24 cellular contexts compared by ENCODE assay signal in genomic region chr2:168064011-168064998, GRCh38.
DNase-seq lines count a peak whose midpoint lies in the region; ATAC-seq and TF ChIP-seq lines count a peak whose summit lies in the region.
"Had no signal": no experiment of that assay in that cellular context is flagged by ENCODE, and none has a peak within 500 bp of the region (broad histone marks: within the 10 kb centered on the region; RNA-seq: fewer than 3 reads in every experiment).

No MANE protein-coding gene starts in this region.

- no peak overlapping the region for H2BK120ac ChIP-seq in mesenchymal stem cell (ENCODE audit: low read depth, low read length)

- H4K8ac ChIP-seq in mesenchymal stem cell (ENCODE audit: low read length), result no peak overlapping the region

- H2AK5ac ChIP-seq in mesenchymal stem cell (ENCODE audit: low read length, severe bottlenecking), result peak overlapping the region; percentile 26

- H2BK15ac ChIP-seq in mesenchymal stem cell (ENCODE audit: low read depth, poor library complexity, severe bottlenecking), result no peak overlapping the region

- intact Hi-C loops in left ventricle myocardium superior (cut with micrococcal nuclease), result no loop called here

- 97% methylated on average over 7 of the region's 9 CpGs for WGBS in mesenchymal stem cell
- 87% methylated on average over 9 of the region's 9 CpGs for WGBS in suprapubic skin

- H3K14ac ChIP-seq in mesenchymal stem cell (ENCODE audit: low read length in 2 of 2), result no peak overlapping the region

- no peak overlapping the region for H4K91ac ChIP-seq in mesenchymal stem cell (ENCODE audit: low read length)

- no peak overlapping the region for H2BK5ac ChIP-seq in mesenchymal stem cell (ENCODE audit: low read depth, low read length, poor library complexity, severe bottlenecking)

- H3K9ac ChIP-seq in adipocyte (ENCODE audit: low read length) (no peak overlapping the region), mesenchymal stem cell (ENCODE audit: low read length) (no peak overlapping the region)
- H3K9ac ChIP-seq: GM23248, parathyroid adenoma had no signal

- no peak overlapping the region for H3K4me2 ChIP-seq in mesenchymal stem cell (ENCODE audit: low read length, poor library complexity, severe bottlenecking)

- TF ChIP-seq CTCF in suprapubic skin (IDR thresholded peaks at IDR 0.05), result no peak

- ATAC-seq in left ventricle myocardium superior (no peak), GM19328 (IDR thresholded peaks at IDR 0.05; ENCODE audit: unreplicated experiment) (no peak)
- ATAC-seq: activated T-cell treated with anti-CD3 and anti-CD28 coated beads, Interleukin-2, amount 50 U/mL, for 4 hours; GM12878; lower lobe of right lung had no signal

- no peak overlapping the region for H3K23ac ChIP-seq in mesenchymal stem cell (ENCODE audit: low read length in 2 of 2)

- no peak for TF ChIP-seq EP300 in suprapubic skin (IDR thresholded peaks at IDR 0.05)

- no peak overlapping the region for H3K4ac ChIP-seq in mesenchymal stem cell (ENCODE audit: low read depth in 1 of 2, low read length in 2 of 2)

- H3K27me3 ChIP-seq in adipocyte (replicated peaks; ENCODE audit: control insufficient read depth, insufficient read depth, low read length) (no peaks in the 10 kb centered on the region), mesenchymal stem cell (ENCODE audit: control insufficient read depth in 1 of 2, insufficient read depth in 1 of 2, low read length in 2 of 2) (no peaks in the 10 kb centered on the region), suprapubic skin (no peaks in the 10 kb centered on the region)
- H3K27me3 ChIP-seq: adrenal gland, right atrium auricular region had no signal

- TF ChIP-seq POLR2A in suprapubic skin (IDR thresholded peaks at IDR 0.05), result no peak

- peak; percentile 26 for DNase-seq in EH (ENCODE audit: low read depth)
- peak; percentile 77 to 81 for DNase-seq in NCI-H2081 (lab: John Stamatoyannopoulos, UW)
- peak; percentile 13 for DNase-seq in adipocyte (ENCODE audit: low read depth)
- no peak for DNase-seq in mesenchymal stem cell
- DNase-seq in suprapubic skin (ENCODE audit: low spot score in 2 of 2), result no peak
- DNase-seq in left ventricle myocardium superior, result no peak
- no peak for DNase-seq in D341Med (ENCODE audit: low spot score)
- DNase-seq: activated CD4-positive, alpha-beta T cell treated with anti-CD3 and anti-CD28 coated beads, Interleukin-2, amount 50 U/mL, for 1 hour; activated naive CD4-positive, alpha-beta T cell; activated T-cell treated with anti-CD3 and anti-CD28 coated beads, Interleukin-2, amount 50 U/mL, for 4 hours; adrenal gland; GM23248; Kasumi-1; kidney; lower lobe of right lung; NCI-H1930; NCI-H345; NCI-H82; WERI-Rb-1 had no signal

- H3K4me3 ChIP-seq in adipocyte (ENCODE audit: low read length) (no peak overlapping the region), mesenchymal stem cell (ENCODE audit: insufficient read depth in 1 of 2, low read depth in 1 of 2, low read length in 2 of 2) (no peak overlapping the region), suprapubic skin (no peak overlapping the region)
- H3K4me3 ChIP-seq: adrenal gland, GM12878, GM23248, lower lobe of right lung, right atrium auricular region had no signal

- no peak overlapping the region for H3K18ac ChIP-seq in mesenchymal stem cell (ENCODE audit: low read depth in 1 of 2, low read length in 2 of 2)

- H3K27ac ChIP-seq in mesenchymal stem cell (ENCODE audit: low read length, poor library complexity, severe bottlenecking) (no peak overlapping the region), suprapubic skin (no peak overlapping the region)
- H3K27ac ChIP-seq: adrenal gland, C4-2B, GM23248, lower lobe of right lung, parathyroid adenoma, right atrium auricular region, WERI-Rb-1 had no signal

- peaks cover 18% of the 10 kb centered on the region for H3K79me1 ChIP-seq in mesenchymal stem cell (replicated peaks; ENCODE audit: low read length, poor library complexity, severe bottlenecking)

- H3K36me3 ChIP-seq in adipocyte (ENCODE audit: control insufficient read depth, insufficient read depth, low read length, severe bottlenecking) (peaks cover 41% of the 10 kb centered on the region), mesenchymal stem cell (ENCODE audit: control insufficient read depth in 1 of 2, insufficient read depth in 2 of 2, low read depth in 1 of 2, low read length in 2 of 2) (peaks cover 8 to 54% of the 10 kb centered on the region in 2 experiments), suprapubic skin (peaks cover 12% of the 10 kb centered on the region)
- H3K36me3 ChIP-seq: adrenal gland, lower lobe of right lung, right atrium auricular region had no signal

- no peak overlapping the region for H2AFZ ChIP-seq in mesenchymal stem cell (ENCODE audit: low read depth, low read length)
- H2AFZ ChIP-seq: GM23248, parathyroid adenoma had no signal

- H2BK12ac ChIP-seq in mesenchymal stem cell (ENCODE audit: low read length in 2 of 2), result no peak overlapping the region

- H3K4me1 ChIP-seq in adipocyte (ENCODE audit: control insufficient read depth, insufficient read depth, low read length), result peaks cover 13% of the 10 kb centered on the region
- H3K4me1 ChIP-seq in mesenchymal stem cell (ENCODE audit: control insufficient read depth, insufficient read depth, low read depth, low read length), result peaks cover 3% of the 10 kb centered on the region
- no peaks in the 10 kb centered on the region for H3K4me1 ChIP-seq in suprapubic skin
- H3K4me1 ChIP-seq: lower lobe of right lung, parathyroid adenoma, right atrium auricular region had no signal

- H3K9me3 ChIP-seq in adipocyte (ENCODE audit: control insufficient read depth, low read length) (no peaks in the 10 kb centered on the region), mesenchymal stem cell (ENCODE audit: control insufficient read depth, low read length) (no peaks in the 10 kb centered on the region), suprapubic skin (no peaks in the 10 kb centered on the region)
- H3K9me3 ChIP-seq: adrenal gland, lower lobe of right lung, right atrium auricular region had no signal

Comparison
In these comparisons a context has a peak if more than half of its experiments do, and no peak if none do; other contexts are left out.
1. DNase-seq: peak in EH (single experiment), NCI-H2081 (2 of 2) and adipocyte (single experiment); none in mesenchymal stem cell (single experiment), suprapubic skin (0 of 2), left ventricle myocardium superior (single experiment) and D341Med (single experiment).